13 cellular contexts compared by ENCODE assay signal in the genomic region with DNA sequence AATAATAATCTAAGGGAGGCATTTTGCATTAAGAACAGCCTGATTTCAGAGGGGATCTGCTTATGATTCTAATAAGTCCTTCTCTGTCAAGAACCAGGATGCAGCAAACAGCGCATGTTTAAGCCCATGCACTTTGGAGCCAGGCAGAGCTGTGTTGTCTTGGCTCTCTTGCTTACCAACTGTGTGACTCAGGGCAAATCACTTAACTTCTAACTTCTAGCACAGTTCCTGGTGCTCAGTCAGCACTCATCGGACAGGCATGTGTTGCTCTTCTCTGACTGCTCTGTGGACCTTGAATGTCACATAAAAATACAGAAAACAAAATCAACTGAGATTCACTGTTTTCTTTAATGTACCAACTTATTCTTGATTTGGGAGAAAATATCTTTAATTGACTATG. TPM values are rescaled to one million over a fixed set of nuclear protein-coding genes. Genes with fewer than 3 reads are reported as not detected.
A peak's percentile ranks its signal among the peaks of the same experiment; 100 is the strongest.
DNase-seq lines count a peak whose midpoint lies in the region; ATAC-seq and TF ChIP-seq lines count a peak whose summit lies in the region.
"Had no signal": no experiment of that assay in that cellular context is flagged by ENCODE, and none has a peak within 500 bp of the region (broad histone marks: within the 10 kb centered on the region; RNA-seq: fewer than 3 reads in every experiment).

No MANE protein-coding gene starts in this region.

- intact Hi-C loops in esophagus muscularis mucosa (cut with DNase I), result no loop called here
- intact Hi-C loops in right lobe of liver (cut with DNase I), result no loop called here
- intact Hi-C loops in transverse colon (cut with DNase I; ENCODE audit: low total_unique reads), result no loop called here

- H3K4me1 ChIP-seq in esophagus muscularis mucosa (peaks cover 5 to 35% (median 27%) of the 10 kb centered on the region in 4 donors), right lobe of liver (no peaks in the 10 kb centered on the region), transverse colon (peaks cover 0 to 38% (median 18%) of the 10 kb centered on the region in 4 donors)

- 48% methylated on average over 2 of the region's 2 CpGs for WGBS in esophagus muscularis mucosa
- 66% methylated on average over 2 of the region's 2 CpGs for WGBS in right lobe of liver (ENCODE audit: insufficient coverage, low coverage, low lambda C conversion rate, missing lambda C conversion rate)
- WGBS in transverse colon (ENCODE audit: low coverage in 1 of 2), 2 donors, result 54 to 78% methylated on average over 2 of the region's 2 CpGs

- no peaks in the 10 kb centered on the region for H3K9me3 ChIP-seq in esophagus muscularis mucosa
- H3K9me3 ChIP-seq in right lobe of liver, result no peaks in the 10 kb centered on the region
- no peaks in the 10 kb centered on the region for H3K9me3 ChIP-seq in transverse colon

- peak; percentile 41 for DNase-seq in RKO (ENCODE audit: low spot score)
- no peak for DNase-seq in esophagus muscularis mucosa (ENCODE audit: extremely low spot score)
- DNase-seq in right lobe of liver, result no peak
- DNase-seq in transverse colon, result peak; percentile 43
- DNase-seq in HT-29 (ENCODE audit: low spot score), result no peak
- no peak for DNase-seq in iPS-NIHi7 (ENCODE audit: extremely low spot score)
- no peak for DNase-seq in mesenteric fat pad (ENCODE audit: low spot score)
- no peak for DNase-seq in cerebellum (ENCODE audit: low spot score)
- DNase-seq: activated B cell treated with CpG ODN at 0.5 μM for 24 hours; activated naive CD4-positive, alpha-beta T cell; midbrain; NCI-H2029 treated with DMSO at 0.1 percent for 48 hours; OCI-M1 had no signal

- H3K27me3 ChIP-seq in esophagus muscularis mucosa (no peaks in the 10 kb centered on the region), right lobe of liver (no peaks in the 10 kb centered on the region), transverse colon (no peaks in the 10 kb centered on the region)

- TF ChIP-seq EP300 in esophagus muscularis mucosa (IDR thresholded peaks at IDR 0.05) (no peak), transverse colon (IDR thresholded peaks at IDR 0.05; ENCODE audit: low read depth) (no peak)

- no peaks in the 10 kb centered on the region for H3K36me3 ChIP-seq in esophagus muscularis mucosa
- H3K36me3 ChIP-seq in right lobe of liver, result no peaks in the 10 kb centered on the region
- no peaks in the 10 kb centered on the region for H3K36me3 ChIP-seq in transverse colon

- in situ Hi-C loops in transverse colon (cut with MboI; ENCODE audit: low pct_ligation_motif_present in 1 of 4, low pct_unique_long_range_greater_than_20kb in 1 of 4, low sequenced_read_pairs in 3 of 4), result no loop called here

- H3K4me3 ChIP-seq in esophagus muscularis mucosa (no peak overlapping the region), right lobe of liver (no peak overlapping the region), transverse colon (no peak overlapping the region)

- no peak for TF ChIP-seq POLR2A in esophagus muscularis mucosa (IDR thresholded peaks at IDR 0.05; ENCODE audit: low read depth)
- TF ChIP-seq POLR2A in right lobe of liver (IDR thresholded peaks at IDR 0.05), result no peak
- TF ChIP-seq POLR2A in transverse colon (IDR thresholded peaks at IDR 0.05), result no peak

- peak; percentile 53 to 76 (median 72) for ATAC-seq in right lobe of liver

- TF ChIP-seq CTCF in esophagus muscularis mucosa (IDR thresholded peaks at IDR 0.05) (no peak), right lobe of liver (IDR thresholded peaks at IDR 0.05) (no peak), transverse colon (IDR thresholded peaks at IDR 0.05) (no peak)

- H3K27ac ChIP-seq in esophagus muscularis mucosa (replicated peaks in 1 of 4), result peak overlapping the region; percentile 11 to 58 (median 24)
- peak overlapping the region in 1 of 3 donors; percentile 9 for H3K27ac ChIP-seq in right lobe of liver
- peak overlapping the region; percentile 1 to 72 (median 48) for H3K27ac ChIP-seq in transverse colon

RNA-seq across cellular contexts. Expression of a gene that starts 56.4 kb away (rescaled TPM):
- 100 to 1,000 TPM; 140 to 268 (median 194) TPM for total RNA-seq in esophagus muscularis mucosa
- 100 to 1,000 TPM in 2 of 6 experiments, 10 to 100 TPM in 4; 90.5 to 125 (median 99.3) TPM for total RNA-seq in right lobe of liver
- total RNA-seq in transverse colon, result 10 to 100 TPM; 22.4 to 96.2 (median 59.7) TPM
- total RNA-seq in HT-29 (2014; rRNA removed; shearing (Covaris generic)), result 3.2 and 6.3 TPM in 2 replicates
- total RNA-seq in mesenteric fat pad, result 242 TPM
- 158 TPM for total RNA-seq in cerebellum

Comparison
In these comparisons a context has a peak if more than half of its experiments do, and no peak if none do; other contexts are left out.
1. DNase-seq: peak in RKO (single experiment) and transverse colon (single experiment); none in esophagus muscularis mucosa (single experiment), right lobe of liver (0 of 3), HT-29 (single experiment), iPS-NIHi7 (single experiment), mesenteric fat pad (single experiment) and cerebellum (single experiment).